8 cellular contexts compared by ENCODE assay signal in genomic region chr1:154943649-154944421, GRCh38. TPM values are rescaled to one million over a fixed set of nuclear protein-coding genes. Genes with fewer than 3 reads are reported as not detected.
DNase-seq lines count a peak whose midpoint lies in the region; ATAC-seq and TF ChIP-seq lines count a peak whose summit lies in the region.

No MANE protein-coding gene starts in this region.

- H2AFZ ChIP-seq in parathyroid adenoma: no peak overlapping the region

- H3K27me3 ChIP-seq in parathyroid adenoma (ENCODE audit: control insufficient read depth, insufficient read depth, low read length): no peaks in the 10 kb centered on the region

- peaks cover 12% of the 10 kb centered on the region for H3K36me3 Mint-ChIP-seq in activated CD8-positive, alpha-beta T cell treated with anti-CD3 and anti-CD28 coated beads, Interleukin-2, amount 10 ng/mL, durations not matched to agents 7 days and 5 days (ENCODE audit: low read depth)

- CTCF ChIA-PET in activated CD8-positive, alpha-beta T cell treated with anti-CD3 and anti-CD28 coated beads, Interleukin-2, amount 10 ng/mL, durations not matched to agents 7 days and 5 days (lab: Charles Lee): interaction anchor here (0.9 to 1.7 kb wide), 16 partner anchors 16 to 74 kb away, joined by 3 to 10 read pairs (median 4); partner anchors contain the start of genes CKS1B and FLAD1

- H3K4me1 Mint-ChIP-seq in activated CD8-positive, alpha-beta T cell treated with anti-CD3 and anti-CD28 coated beads, Interleukin-2, amount 10 ng/mL, durations not matched to agents 7 days and 5 days (ENCODE audit: low read depth): peaks cover 55% of the 10 kb centered on the region

- H3K9ac ChIP-seq in parathyroid adenoma: no peak overlapping the region

- H3K9me3 Mint-ChIP-seq in activated CD8-positive, alpha-beta T cell treated with anti-CD3 and anti-CD28 coated beads, Interleukin-2, amount 10 ng/mL, durations not matched to agents 7 days and 5 days (ENCODE audit: insufficient read depth): no peaks in the 10 kb centered on the region

- peak; percentile 77 for TF ChIP-seq CTCF in fibroblast of villous mesenchyme (IDR thresholded peaks at IDR 0.05; ENCODE audit: insufficient read depth, low read depth, low read length)
- peak; percentile 50 for TF ChIP-seq CTCF in parathyroid adenoma (IDR thresholded peaks at IDR 0.05)

- ATAC-seq in activated CD8-positive, alpha-beta T cell treated with anti-CD3 and anti-CD28 coated beads, Interleukin-2, amount 10 ng/mL, durations not matched to agents 7 days and 5 days: peak; percentile 17
- ATAC-seq in HG03097 (IDR thresholded peaks at IDR 0.05; ENCODE audit: low FRiP score, unreplicated experiment): no peak

- H3K27ac Mint-ChIP-seq in activated CD8-positive, alpha-beta T cell treated with anti-CD3 and anti-CD28 coated beads, Interleukin-2, amount 10 ng/mL, durations not matched to agents 7 days and 5 days: peak overlapping the region; percentile 91

- H3K27ac ChIP-seq in parathyroid adenoma: peak overlapping the region; percentile 11

- DNase-seq in A172 (ENCODE audit: low spot score): peak; percentile 55
- DNase-seq in GM03348 (ENCODE audit: low spot score): peak; percentile 69
- DNase-seq in NCI-H2196 treated with DMSO at 0.1 percent for 48 hours (lab: John Stamatoyannopoulos, UW; ENCODE audit: unreplicated experiment): peak; percentile 32
- DNase-seq in activated CD8-positive, alpha-beta T cell treated with anti-CD3 and anti-CD28 coated beads, Interleukin-2, amount 10 ng/mL, durations not matched to agents 7 days and 5 days: peak; percentile 58
- DNase-seq in fibroblast of villous mesenchyme (ENCODE audit: low read depth): peak; percentile 45
- DNase-seq in NCI-H774 (lab: John Stamatoyannopoulos, UW): no peak

- H3K27me3 Mint-ChIP-seq in activated CD8-positive, alpha-beta T cell treated with anti-CD3 and anti-CD28 coated beads, Interleukin-2, amount 10 ng/mL, durations not matched to agents 7 days and 5 days (ENCODE audit: low read depth): no peaks in the 10 kb centered on the region

- H3K79me2 ChIP-seq in parathyroid adenoma: no peaks in the 10 kb centered on the region

- POLR2A ChIA-PET in activated CD8-positive, alpha-beta T cell treated with anti-CD3 and anti-CD28 coated beads, Interleukin-2, amount 10 ng/mL, durations not matched to agents 7 days and 5 days (lab: Charles Lee): interaction anchor here (1.0 to 2.6 kb wide), 3 partner anchors 16 to 206 kb away, joined by 3 to 8 read pairs (median 3); partner anchors contain the start of gene CKS1B

- H3K4me3 ChIP-seq in fibroblast of villous mesenchyme (ENCODE audit: low read depth, low read length): no peak overlapping the region
- no peak overlapping the region for H3K4me3 ChIP-seq in parathyroid adenoma (ENCODE audit: low read depth, low read length)

- peaks cover 21% of the 10 kb centered on the region for H3K4me1 ChIP-seq in parathyroid adenoma

- H3K4me3 Mint-ChIP-seq in activated CD8-positive, alpha-beta T cell treated with anti-CD3 and anti-CD28 coated beads, Interleukin-2, amount 10 ng/mL, durations not matched to agents 7 days and 5 days: peak overlapping the region; percentile 10

- no peaks in the 10 kb centered on the region for H3K36me3 ChIP-seq in parathyroid adenoma (ENCODE audit: control insufficient read depth, insufficient read depth, low read length)

- no peak overlapping the region for H3K4me2 ChIP-seq in parathyroid adenoma (ENCODE audit: low read length)

- no peaks in the 10 kb centered on the region for H3K9me3 ChIP-seq in parathyroid adenoma (ENCODE audit: control insufficient read depth, low read length)

RNA-seq across cellular contexts. Expression of gene PMVK, which starts 7.3 kb away (rescaled TPM):
- 13.9 and 14.3 TPM in 2 replicates for total RNA-seq in A172 (2014; rRNA removed; shearing (Covaris generic))
- 10 to 100 TPM; 40.9 to 43.8 TPM for total RNA-seq in activated CD8-positive, alpha-beta T cell treated with anti-CD3 and anti-CD28 coated beads, Interleukin-2, amount 10 ng/mL, durations not matched to agents 7 days and 5 days
- total RNA-seq in fibroblast of villous mesenchyme: 6.4 and 8.2 TPM in 2 replicates

RNA-seq across cellular contexts. Expression of gene PBXIP1, which starts 12.1 kb away (rescaled TPM):
- total RNA-seq in A172 (2014; rRNA removed; shearing (Covaris generic)): 51.0 and 89.4 TPM in 2 replicates
- total RNA-seq in activated CD8-positive, alpha-beta T cell treated with anti-CD3 and anti-CD28 coated beads, Interleukin-2, amount 10 ng/mL, durations not matched to agents 7 days and 5 days: 10 to 100 TPM; 44.5 to 48.2 TPM
- total RNA-seq in fibroblast of villous mesenchyme: 52.2 and 54.1 TPM in 2 replicates

RNA-seq across cellular contexts. Expression of gene PYGO2, which starts 17.7 kb away (rescaled TPM):
- total RNA-seq in A172 (2014; rRNA removed; shearing (Covaris generic)): 27.1 and 27.5 TPM in 2 replicates
- 10 to 100 TPM; 40.2 to 43.9 TPM for total RNA-seq in activated CD8-positive, alpha-beta T cell treated with anti-CD3 and anti-CD28 coated beads, Interleukin-2, amount 10 ng/mL, durations not matched to agents 7 days and 5 days
- total RNA-seq in fibroblast of villous mesenchyme: 26.7 and 28.9 TPM in 2 replicates

RNA-seq across cellular contexts. Expression of gene SHC1, which starts 26.7 kb away (rescaled TPM):
- total RNA-seq in A172 (2014; rRNA removed; shearing (Covaris generic)): 292 and 357 TPM in 2 replicates
- 10 to 100 TPM; 69.6 to 72.4 TPM for total RNA-seq in activated CD8-positive, alpha-beta T cell treated with anti-CD3 and anti-CD28 coated beads, Interleukin-2, amount 10 ng/mL, durations not matched to agents 7 days and 5 days
- total RNA-seq in fibroblast of villous mesenchyme: 255 and 330 TPM in 2 replicates

RNA-seq across cellular contexts. Expression of gene CKS1B, which starts 30.6 kb away (rescaled TPM):
- 312 and 369 TPM in 2 replicates for total RNA-seq in A172 (2014; rRNA removed; shearing (Covaris generic))
- total RNA-seq in activated CD8-positive, alpha-beta T cell treated with anti-CD3 and anti-CD28 coated beads, Interleukin-2, amount 10 ng/mL, durations not matched to agents 7 days and 5 days: 100 to 1,000 TPM; 151 to 153 TPM
- total RNA-seq in fibroblast of villous mesenchyme: 57.7 and 68.2 TPM in 2 replicates
